16 cellular contexts compared by ENCODE assay signal in the genomic region with DNA sequence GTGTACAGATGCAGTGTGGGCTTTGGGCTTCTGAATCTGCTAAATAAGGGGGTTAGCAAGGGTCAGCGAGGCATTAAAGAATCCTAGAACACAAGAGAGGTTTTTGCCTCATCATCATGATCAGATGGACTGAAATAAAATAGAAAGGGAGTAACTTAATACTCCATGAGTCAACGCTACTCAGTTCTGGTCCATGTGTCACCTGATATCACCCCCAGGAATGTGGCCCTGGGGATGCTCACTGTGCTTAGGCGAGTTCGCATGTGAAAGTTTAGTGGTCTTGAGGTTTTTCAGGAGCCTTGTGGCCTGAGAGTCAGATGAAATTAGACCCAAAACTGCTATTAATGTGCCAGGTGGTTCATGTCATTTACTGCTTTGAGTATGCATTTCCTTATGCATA.
DNase-seq lines count a peak whose midpoint lies in the region; ATAC-seq, FAIRE-seq and TF ChIP-seq lines count a peak whose summit lies in the region.
"Had no signal": no experiment of that assay in that cellular context is flagged by ENCODE, and none has a peak within 500 bp of the region (broad histone marks: within the 10 kb centered on the region; RNA-seq: fewer than 3 reads in every experiment).

No MANE protein-coding gene starts in this region.

- CTCF ChIA-PET in PC-9 (lab: Charles Lee) = no interaction called here

- H3K4me1 ChIP-seq in PC-9 (replicated peaks; ENCODE audit: insufficient read depth) = peaks cover 32% of the 10 kb centered on the region
- H3K4me1 ChIP-seq: A549 had no signal

- H3K4me3 ChIP-seq in PC-9 (no peak overlapping the region), fibroblast of pulmonary artery (replicated peaks; ENCODE audit: low read depth, low read length) (no peak overlapping the region)
- H3K4me3 ChIP-seq: A549 had no signal

- TF ChIP-seq CTCF in PC-9 (conservative IDR thresholded peaks at IDR 0.05) (no peak), fibroblast of pulmonary artery (IDR thresholded peaks at IDR 0.05; ENCODE audit: low read length, missing control alignments) (no peak)

- H4K20me1 ChIP-seq in PC-9 (ENCODE audit: insufficient read depth) = no peaks in the 10 kb centered on the region

- H3K9me3 Mint-ChIP-seq in activated naive CD8-positive, alpha-beta T cell treated with anti-CD3 and anti-CD28 coated beads, Interleukin-2, amount 50 U/mL, for 24 hours = peaks cover 24% of the 10 kb centered on the region

- H2AFZ ChIP-seq in PC-9 = no peak overlapping the region

- H3K9me3 ChIP-seq in PC-9 (ENCODE audit: insufficient read depth, low read depth) = peaks cover 18% of the 10 kb centered on the region
- H3K9me3 ChIP-seq: A549 had no signal

- ATAC-seq in activated naive CD8-positive, alpha-beta T cell treated with anti-CD3 and anti-CD28 coated beads, Interleukin-2, amount 50 U/mL, for 24 hours = no peak
- ATAC-seq: A549; activated T-cell treated with anti-CD3 and anti-CD28 coated beads, Interleukin-2, amount 50 U/mL, for 4 hours had no signal

- no peaks in the 10 kb centered on the region for H3K4me1 Mint-ChIP-seq in activated naive CD8-positive, alpha-beta T cell treated with anti-CD3 and anti-CD28 coated beads, Interleukin-2, amount 50 U/mL, for 24 hours

- no peaks in the 10 kb centered on the region for H3K27me3 Mint-ChIP-seq in activated naive CD8-positive, alpha-beta T cell treated with anti-CD3 and anti-CD28 coated beads, Interleukin-2, amount 50 U/mL, for 24 hours

- no TSS peak for BruUV-seq in PC-9 (replicated peaks; lab: Mats Ljungman, UMichigan)

- no peak overlapping the region for H3K27ac Mint-ChIP-seq in activated naive CD8-positive, alpha-beta T cell treated with anti-CD3 and anti-CD28 coated beads, Interleukin-2, amount 50 U/mL, for 24 hours

- no peaks in the 10 kb centered on the region for H3K79me2 ChIP-seq in PC-9 (ENCODE audit: low read depth)

- H3K27me3 ChIP-seq in PC-9 (ENCODE audit: insufficient read depth, low read depth) = no peaks in the 10 kb centered on the region

- peak overlapping the region; percentile 20 for H3K4me2 ChIP-seq in PC-9
- H3K4me2 ChIP-seq: A549 had no signal

- H3F3A ChIP-seq in PC-9 (ENCODE audit: insufficient read depth, low read depth) = peaks cover 15% of the 10 kb centered on the region; the same call in 1 of the 2 replicates

- intact Hi-C loops in PC-9 (cut with micrococcal nuclease; ENCODE audit: unreplicated experiment) = loop anchor here (1.0 to 5.0 kb wide), 3 partner anchors 65 to 245 kb away; no protein-coding TSS in a partner anchor

- no peak overlapping the region for H3K4me3 Mint-ChIP-seq in activated naive CD8-positive, alpha-beta T cell treated with anti-CD3 and anti-CD28 coated beads, Interleukin-2, amount 50 U/mL, for 24 hours
- H3K4me3 Mint-ChIP-seq: activated T-cell treated with anti-CD3 and anti-CD28 coated beads, Interleukin-2, amount 50 U/mL, for 4 hours had no signal

- no peaks in the 10 kb centered on the region for H3K36me3 ChIP-seq in PC-9 (ENCODE audit: low read depth)

- no peak for FAIRE-seq in urothelium cell line (lab: Jason Lieb, UNC)
- FAIRE-seq: A549 had no signal

- H3K36me3 Mint-ChIP-seq in activated naive CD8-positive, alpha-beta T cell treated with anti-CD3 and anti-CD28 coated beads, Interleukin-2, amount 50 U/mL, for 24 hours (ENCODE audit: low read depth) = no peaks in the 10 kb centered on the region

- no peaks in the 10 kb centered on the region for H3K9me2 ChIP-seq in PC-9 (ENCODE audit: insufficient read depth)

- H3K27ac ChIP-seq in PC-9 = peak overlapping the region; percentile 93
- H3K27ac ChIP-seq: A549, epithelial cell of prostate had no signal

- peak; percentile 16 for DNase-seq in NCI-H2196 treated with DMSO at 0.1 percent for 48 hours (lab: John Stamatoyannopoulos, UW; ENCODE audit: unreplicated experiment)
- DNase-seq in NCI-H2196 (lab: John Stamatoyannopoulos, UW; ENCODE audit: unreplicated experiment) = no peak
- peak; percentile 71 to 74 for DNase-seq in PC-9
- peak; percentile 55 for DNase-seq in fibroblast of pulmonary artery (ENCODE audit: low read depth)
- DNase-seq in urothelium cell line (ENCODE audit: low spot score) = peak; percentile 72
- DNase-seq in activated naive CD8-positive, alpha-beta T cell treated with anti-CD3 and anti-CD28 coated beads, Interleukin-2, amount 50 U/mL, for 24 hours = no peak
- DNase-seq in RPMI8226 = no peak
- DNase-seq in NOMO-1 treated with dmso at 0.1 percent for 144 hours (lab: John Stamatoyannopoulos, UW; ENCODE audit: unreplicated experiment) = no peak
- DNase-seq: activated CD4-positive, alpha-beta T cell treated with anti-CD3 and anti-CD28 coated beads for 48 hours; activated T-cell treated with anti-CD3 and anti-CD28 coated beads, Interleukin-2, amount 50 U/mL, for 4 hours; mesenchymal stem cell; NCI-H2107; OCI-M1; T-helper 2 cell had no signal

- POLR2A ChIA-PET in PC-9 (lab: Charles Lee; ENCODE audit: unreplicated experiment) = no interaction called here

Comparison
In these comparisons a context has a peak if more than half of its experiments do, and no peak if none do; other contexts are left out.
1. DNase-seq: peak in NCI-H2196 treated with DMSO at 0.1 percent for 48 hours (single experiment), PC-9 (2 of 2), fibroblast of pulmonary artery (single experiment) and urothelium cell line (single experiment); none in NCI-H2196 (single experiment), activated naive CD8-positive, alpha-beta T cell treated with anti-CD3 and anti-CD28 coated beads, Interleukin-2, amount 50 U/mL, for 24 hours (single experiment), RPMI8226 (single experiment) and NOMO-1 treated with dmso at 0.1 percent for 144 hours (single experiment).